Comparison of ENCODE assay signal across 1 cellular context in the genomic region with DNA sequence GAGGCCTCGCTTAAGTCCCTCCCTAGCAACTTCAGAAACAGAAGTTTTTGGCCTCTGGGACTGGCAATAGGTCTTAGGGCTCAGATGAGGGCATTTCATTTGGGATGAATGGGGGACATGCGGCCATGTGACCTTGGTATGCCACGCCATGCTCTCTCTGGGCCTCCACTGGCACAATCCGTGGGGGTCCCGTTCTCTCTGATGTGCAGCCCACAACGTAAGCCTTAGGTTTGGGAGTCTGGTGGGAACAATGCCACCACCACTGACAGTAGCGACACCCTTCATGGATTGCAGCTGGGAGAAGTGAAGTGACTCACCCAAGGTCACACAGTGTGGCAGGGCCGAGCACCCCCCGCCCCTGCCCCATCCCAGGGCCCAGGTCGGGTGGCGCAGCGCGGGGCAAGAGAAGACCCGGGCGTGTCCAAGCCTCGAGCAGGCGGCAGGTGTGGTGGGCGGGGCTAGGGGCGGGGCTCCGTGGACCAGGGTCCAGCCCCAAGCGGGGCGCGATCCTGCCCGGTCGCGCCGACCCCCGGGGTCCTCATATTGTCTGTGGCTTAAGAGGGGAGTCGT.
A peak's percentile ranks its signal among the peaks of the same experiment; 100 is the strongest.
TF ChIP-seq lines count a peak whose summit lies in the region.

No MANE protein-coding gene starts in this region.

TF ChIP-seq in HepG2, 621 proteins besides CTCF, POLR2A, EP300 and RAD21 (continued from another document and continues in another):
- TF ChIP-seq, protein P1, sequence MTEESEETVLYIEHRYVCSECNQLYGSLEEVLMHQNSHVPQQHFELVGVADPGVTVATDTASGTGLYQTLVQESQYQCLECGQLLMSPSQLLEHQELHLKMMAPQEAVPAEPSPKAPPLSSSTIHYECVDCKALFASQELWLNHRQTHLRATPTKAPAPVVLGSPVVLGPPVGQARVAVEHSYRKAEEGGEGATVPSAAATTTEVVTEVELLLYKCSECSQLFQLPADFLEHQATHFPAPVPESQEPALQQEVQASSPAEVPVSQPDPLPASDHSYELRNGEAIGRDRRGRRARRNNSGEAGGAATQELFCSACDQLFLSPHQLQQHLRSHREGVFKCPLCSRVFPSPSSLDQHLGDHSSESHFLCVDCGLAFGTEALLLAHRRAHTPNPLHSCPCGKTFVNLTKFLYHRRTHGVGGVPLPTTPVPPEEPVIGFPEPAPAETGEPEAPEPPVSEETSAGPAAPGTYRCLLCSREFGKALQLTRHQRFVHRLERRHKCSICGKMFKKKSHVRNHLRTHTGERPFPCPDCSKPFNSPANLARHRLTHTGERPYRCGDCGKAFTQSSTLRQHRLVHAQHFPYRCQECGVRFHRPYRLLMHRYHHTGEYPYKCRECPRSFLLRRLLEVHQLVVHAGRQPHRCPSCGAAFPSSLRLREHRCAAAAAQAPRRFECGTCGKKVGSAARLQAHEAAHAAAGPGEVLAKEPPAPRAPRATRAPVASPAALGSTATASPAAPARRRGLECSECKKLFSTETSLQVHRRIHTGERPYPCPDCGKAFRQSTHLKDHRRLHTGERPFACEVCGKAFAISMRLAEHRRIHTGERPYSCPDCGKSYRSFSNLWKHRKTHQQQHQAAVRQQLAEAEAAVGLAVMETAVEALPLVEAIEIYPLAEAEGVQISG (CRISPR knock-in tag; IDR thresholded peaks at IDR 0.05) = no peak
- TF ChIP-seq ZNF143 (CRISPR knock-in tag; IDR thresholded peaks at IDR 0.05) (peak; percentile 61; the same call in 1 of the 2 replicates), MED1 (CRISPR knock-in tag; IDR thresholded peaks at IDR 0.05) (no peak; the same call in 1 of the 2 replicates), HMG20A (CRISPR knock-in tag; IDR thresholded peaks at IDR 0.05; ENCODE audit: borderline replicate concordance) (no peak), HNRNPLL (IDR thresholded peaks at IDR 0.05; ENCODE audit: low read depth, low read length, poor library complexity, severe bottlenecking) (no peak), MAF1 (CRISPR knock-in tag; IDR thresholded peaks at IDR 0.05; ENCODE audit: borderline replicate concordance) (0 out of 2 replicates have a peak, but pooled peaks have one; percentile 66), TGIF2 (CRISPR knock-in tag; IDR thresholded peaks at IDR 0.05) (peak; percentile 29; the same call in 1 of the 2 replicates), PHF5A (CRISPR knock-in tag; IDR thresholded peaks at IDR 0.05; ENCODE audit: low read depth, unreplicated experiment) (peak; percentile 4), ZBTB1 (CRISPR knock-in tag; IDR thresholded peaks at IDR 0.05; ENCODE audit: borderline replicate concordance) (no peak), RXRB (CRISPR knock-in tag; IDR thresholded peaks at IDR 0.05; ENCODE audit: borderline replicate concordance) (no peak), KDM5B (CRISPR knock-in tag; IDR thresholded peaks at IDR 0.05; ENCODE audit: borderline replicate concordance) (0 out of 2 replicates have a peak, but pooled peaks have one; percentile 3), ISX (CRISPR knock-in tag; conservative IDR thresholded peaks at IDR 0.05) (no peak; the same call in 1 of the 2 replicates), FOSL1 (CRISPR knock-in tag; IDR thresholded peaks at IDR 0.05; ENCODE audit: borderline replicate concordance) (peak; percentile 77), ZNF343 (CRISPR knock-in tag; IDR thresholded peaks at IDR 0.05) (peak; percentile 27; the same call in 1 of the 2 replicates), CHCHD3 (CRISPR knock-in tag; IDR thresholded peaks at IDR 0.05) (no peak), ZNF121 (CRISPR knock-in tag; IDR thresholded peaks at IDR 0.05) (no peak; the same call in none of the 2 replicates), CBX5 (CRISPR knock-in tag; IDR thresholded peaks at IDR 0.05; ENCODE audit: borderline replicate concordance) (no peak), ZNF234 (CRISPR knock-in tag; conservative IDR thresholded peaks at IDR 0.05) (peak; percentile 70), NR2F6 (IDR thresholded peaks at IDR 0.05) (no peak), NR2F6 (CRISPR knock-in tag; IDR thresholded peaks at IDR 0.05) (0 out of 2 replicates have a peak, but pooled peaks have one; percentile 49), KLF16 (CRISPR knock-in tag; IDR thresholded peaks at IDR 0.05) (no peak; a peak in 1 of 4 replicates), ZNF260 (CRISPR knock-in tag; IDR thresholded peaks at IDR 0.05; ENCODE audit: borderline replicate concordance, low read depth) (no peak), CHD2 (IDR thresholded peaks at IDR 0.05; ENCODE audit: low read depth, low read length) (no peak), ZNF337 (CRISPR knock-in tag; IDR thresholded peaks at IDR 0.05; ENCODE audit: borderline replicate concordance, low read depth) (peak; percentile 84; the same call in 1 of the 2 replicates), FOSL2 (CRISPR knock-in tag; IDR thresholded peaks at IDR 0.05) (peak; percentile 97), PAWR (CRISPR knock-in tag; IDR thresholded peaks at IDR 0.05; ENCODE audit: borderline replicate concordance) (no peak), ZNF607 (CRISPR knock-in tag; IDR thresholded peaks at IDR 0.05; ENCODE audit: borderline replicate concordance) (peak; percentile 13; the same call in 1 of the 2 replicates), HDAC2 (CRISPR knock-in tag; IDR thresholded peaks at IDR 0.05) (peak; percentile 55; the same call in 1 of the 2 replicates), MIXL1 (CRISPR knock-in tag; IDR thresholded peaks at IDR 0.05) (no peak), ZNF652 (CRISPR knock-in tag; IDR thresholded peaks at IDR 0.05; ENCODE audit: borderline replicate concordance, low read depth) (no peak), RBAK (CRISPR knock-in tag; IDR thresholded peaks at IDR 0.05) (no peak), KLF11 (CRISPR knock-in tag; IDR thresholded peaks at IDR 0.05) (no peak; the same call in 1 of the 2 replicates), ZFP90 (CRISPR knock-in tag; IDR thresholded peaks at IDR 0.05; ENCODE audit: borderline replicate concordance) (peak; percentile 87), ZNF10 (CRISPR knock-in tag; IDR thresholded peaks at IDR 0.05; ENCODE audit: borderline replicate concordance, low read depth) (no peak), KDM1A (CRISPR knock-in tag; IDR thresholded peaks at IDR 0.05) (peak; percentile 95; the same call in 1 of the 2 replicates), ZNF570 (CRISPR knock-in tag; IDR thresholded peaks at IDR 0.05; ENCODE audit: borderline replicate concordance) (no peak), ISL2 (CRISPR knock-in tag; IDR thresholded peaks at IDR 0.05) (peak; percentile 51; the same call in 1 of the 2 replicates), THYN1 (CRISPR knock-in tag; IDR thresholded peaks at IDR 0.05; ENCODE audit: borderline replicate concordance, low read depth) (peak; percentile 23), SP1 (IDR thresholded peaks at IDR 0.05) (no peak), SP1 (CRISPR knock-in tag; IDR thresholded peaks at IDR 0.05) (peak; percentile 67), PTBP1 (IDR thresholded peaks at IDR 0.05; ENCODE audit: low read depth, low read length, poor library complexity, severe bottlenecking) (peak; percentile 65), HNRNPK (IDR thresholded peaks at IDR 0.05; ENCODE audit: low read depth, low read length, poor library complexity, severe bottlenecking) (no peak), HDAC6 (IDR thresholded peaks at IDR 0.05; ENCODE audit: low read depth, low read length) (no peak), SNAI1 (CRISPR knock-in tag; IDR thresholded peaks at IDR 0.05; ENCODE audit: borderline replicate concordance) (peak; percentile 88; the same call in 1 of the 2 replicates), ZNF550 (CRISPR knock-in tag; IDR thresholded peaks at IDR 0.05; ENCODE audit: borderline replicate concordance) (no peak), ZC3H13 (CRISPR knock-in tag; IDR thresholded peaks at IDR 0.05) (0 out of 2 replicates have a peak, but pooled peaks have one; percentile 50), RCOR2 (CRISPR knock-in tag; IDR thresholded peaks at IDR 0.05) (peak; percentile 46; the same call in 1 of the 2 replicates), ELF4 (CRISPR knock-in tag; IDR thresholded peaks at IDR 0.05; ENCODE audit: borderline replicate concordance) (no peak)
- TF ChIP-seq, protein P2, sequence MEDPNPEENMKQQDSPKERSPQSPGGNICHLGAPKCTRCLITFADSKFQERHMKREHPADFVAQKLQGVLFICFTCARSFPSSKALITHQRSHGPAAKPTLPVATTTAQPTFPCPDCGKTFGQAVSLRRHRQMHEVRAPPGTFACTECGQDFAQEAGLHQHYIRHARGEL (CRISPR knock-in tag; IDR thresholded peaks at IDR 0.05) = no peak
- TF ChIP-seq, protein P3, sequence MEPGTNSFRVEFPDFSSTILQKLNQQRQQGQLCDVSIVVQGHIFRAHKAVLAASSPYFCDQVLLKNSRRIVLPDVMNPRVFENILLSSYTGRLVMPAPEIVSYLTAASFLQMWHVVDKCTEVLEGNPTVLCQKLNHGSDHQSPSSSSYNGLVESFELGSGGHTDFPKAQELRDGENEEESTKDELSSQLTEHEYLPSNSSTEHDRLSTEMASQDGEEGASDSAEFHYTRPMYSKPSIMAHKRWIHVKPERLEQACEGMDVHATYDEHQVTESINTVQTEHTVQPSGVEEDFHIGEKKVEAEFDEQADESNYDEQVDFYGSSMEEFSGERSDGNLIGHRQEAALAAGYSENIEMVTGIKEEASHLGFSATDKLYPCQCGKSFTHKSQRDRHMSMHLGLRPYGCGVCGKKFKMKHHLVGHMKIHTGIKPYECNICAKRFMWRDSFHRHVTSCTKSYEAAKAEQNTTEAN (CRISPR knock-in tag; conservative IDR thresholded peaks at IDR 0.05) = peak; percentile 59; the same call in 1 of the 2 replicates
- TF ChIP-seq, protein P4, sequence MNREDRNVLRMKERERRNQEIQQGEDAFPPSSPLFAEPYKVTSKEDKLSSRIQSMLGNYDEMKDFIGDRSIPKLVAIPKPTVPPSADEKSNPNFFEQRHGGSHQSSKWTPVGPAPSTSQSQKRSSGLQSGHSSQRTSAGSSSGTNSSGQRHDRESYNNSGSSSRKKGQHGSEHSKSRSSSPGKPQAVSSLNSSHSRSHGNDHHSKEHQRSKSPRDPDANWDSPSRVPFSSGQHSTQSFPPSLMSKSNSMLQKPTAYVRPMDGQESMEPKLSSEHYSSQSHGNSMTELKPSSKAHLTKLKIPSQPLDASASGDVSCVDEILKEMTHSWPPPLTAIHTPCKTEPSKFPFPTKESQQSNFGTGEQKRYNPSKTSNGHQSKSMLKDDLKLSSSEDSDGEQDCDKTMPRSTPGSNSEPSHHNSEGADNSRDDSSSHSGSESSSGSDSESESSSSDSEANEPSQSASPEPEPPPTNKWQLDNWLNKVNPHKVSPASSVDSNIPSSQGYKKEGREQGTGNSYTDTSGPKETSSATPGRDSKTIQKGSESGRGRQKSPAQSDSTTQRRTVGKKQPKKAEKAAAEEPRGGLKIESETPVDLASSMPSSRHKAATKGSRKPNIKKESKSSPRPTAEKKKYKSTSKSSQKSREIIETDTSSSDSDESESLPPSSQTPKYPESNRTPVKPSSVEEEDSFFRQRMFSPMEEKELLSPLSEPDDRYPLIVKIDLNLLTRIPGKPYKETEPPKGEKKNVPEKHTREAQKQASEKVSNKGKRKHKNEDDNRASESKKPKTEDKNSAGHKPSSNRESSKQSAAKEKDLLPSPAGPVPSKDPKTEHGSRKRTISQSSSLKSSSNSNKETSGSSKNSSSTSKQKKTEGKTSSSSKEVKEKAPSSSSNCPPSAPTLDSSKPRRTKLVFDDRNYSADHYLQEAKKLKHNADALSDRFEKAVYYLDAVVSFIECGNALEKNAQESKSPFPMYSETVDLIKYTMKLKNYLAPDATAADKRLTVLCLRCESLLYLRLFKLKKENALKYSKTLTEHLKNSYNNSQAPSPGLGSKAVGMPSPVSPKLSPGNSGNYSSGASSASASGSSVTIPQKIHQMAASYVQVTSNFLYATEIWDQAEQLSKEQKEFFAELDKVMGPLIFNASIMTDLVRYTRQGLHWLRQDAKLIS (CRISPR knock-in tag; IDR thresholded peaks at IDR 0.05) = no peak; the same call in 1 of the 2 replicates
- TF ChIP-seq, protein P5, sequence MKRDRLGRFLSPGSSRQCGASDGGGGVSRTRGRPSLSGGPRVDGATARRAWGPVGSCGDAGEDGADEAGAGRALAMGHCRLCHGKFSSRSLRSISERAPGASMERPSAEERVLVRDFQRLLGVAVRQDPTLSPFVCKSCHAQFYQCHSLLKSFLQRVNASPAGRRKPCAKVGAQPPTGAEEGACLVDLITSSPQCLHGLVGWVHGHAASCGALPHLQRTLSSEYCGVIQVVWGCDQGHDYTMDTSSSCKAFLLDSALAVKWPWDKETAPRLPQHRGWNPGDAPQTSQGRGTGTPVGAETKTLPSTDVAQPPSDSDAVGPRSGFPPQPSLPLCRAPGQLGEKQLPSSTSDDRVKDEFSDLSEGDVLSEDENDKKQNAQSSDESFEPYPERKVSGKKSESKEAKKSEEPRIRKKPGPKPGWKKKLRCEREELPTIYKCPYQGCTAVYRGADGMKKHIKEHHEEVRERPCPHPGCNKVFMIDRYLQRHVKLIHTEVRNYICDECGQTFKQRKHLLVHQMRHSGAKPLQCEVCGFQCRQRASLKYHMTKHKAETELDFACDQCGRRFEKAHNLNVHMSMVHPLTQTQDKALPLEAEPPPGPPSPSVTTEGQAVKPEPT (CRISPR knock-in tag; IDR thresholded peaks at IDR 0.05; ENCODE audit: low read depth) = no peak; the same call in 1 of the 2 replicates
- TF ChIP-seq, protein P6, sequence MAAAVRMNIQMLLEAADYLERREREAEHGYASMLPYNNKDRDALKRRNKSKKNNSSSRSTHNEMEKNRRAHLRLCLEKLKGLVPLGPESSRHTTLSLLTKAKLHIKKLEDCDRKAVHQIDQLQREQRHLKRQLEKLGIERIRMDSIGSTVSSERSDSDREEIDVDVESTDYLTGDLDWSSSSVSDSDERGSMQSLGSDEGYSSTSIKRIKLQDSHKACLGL (CRISPR knock-in tag; IDR thresholded peaks at IDR 0.05) = peak; percentile 22; the same call in 1 of the 2 replicates
- TF ChIP-seq, protein P7, sequence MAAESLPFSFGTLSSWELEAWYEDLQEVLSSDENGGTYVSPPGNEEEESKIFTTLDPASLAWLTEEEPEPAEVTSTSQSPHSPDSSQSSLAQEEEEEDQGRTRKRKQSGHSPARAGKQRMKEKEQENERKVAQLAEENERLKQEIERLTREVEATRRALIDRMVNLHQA (CRISPR knock-in tag; IDR thresholded peaks at IDR 0.05) = no peak
- TF ChIP-seq, protein P8, sequence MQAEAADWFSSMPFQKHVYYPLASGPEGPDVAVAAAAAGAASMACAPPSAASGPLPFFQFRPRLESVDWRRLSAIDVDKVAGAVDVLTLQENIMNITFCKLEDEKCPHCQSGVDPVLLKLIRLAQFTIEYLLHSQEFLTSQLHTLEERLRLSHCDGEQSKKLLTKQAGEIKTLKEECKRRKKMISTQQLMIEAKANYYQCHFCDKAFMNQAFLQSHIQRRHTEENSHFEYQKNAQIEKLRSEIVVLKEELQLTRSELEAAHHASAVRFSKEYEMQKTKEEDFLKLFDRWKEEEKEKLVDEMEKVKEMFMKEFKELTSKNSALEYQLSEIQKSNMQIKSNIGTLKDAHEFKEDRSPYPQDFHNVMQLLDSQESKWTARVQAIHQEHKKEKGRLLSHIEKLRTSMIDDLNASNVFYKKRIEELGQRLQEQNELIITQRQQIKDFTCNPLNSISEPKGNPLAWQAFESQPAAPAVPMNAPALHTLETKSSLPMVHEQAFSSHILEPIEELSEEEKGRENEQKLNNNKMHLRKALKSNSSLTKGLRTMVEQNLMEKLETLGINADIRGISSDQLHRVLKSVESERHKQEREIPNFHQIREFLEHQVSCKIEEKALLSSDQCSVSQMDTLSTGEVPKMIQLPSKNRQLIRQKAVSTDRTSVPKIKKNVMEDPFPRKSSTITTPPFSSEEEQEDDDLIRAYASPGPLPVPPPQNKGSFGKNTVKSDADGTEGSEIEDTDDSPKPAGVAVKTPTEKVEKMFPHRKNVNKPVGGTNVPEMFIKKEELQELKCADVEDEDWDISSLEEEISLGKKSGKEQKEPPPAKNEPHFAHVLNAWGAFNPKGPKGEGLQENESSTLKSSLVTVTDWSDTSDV (CRISPR knock-in tag; IDR thresholded peaks at IDR 0.05) = peak; percentile 55
- TF ChIP-seq, protein P9, sequence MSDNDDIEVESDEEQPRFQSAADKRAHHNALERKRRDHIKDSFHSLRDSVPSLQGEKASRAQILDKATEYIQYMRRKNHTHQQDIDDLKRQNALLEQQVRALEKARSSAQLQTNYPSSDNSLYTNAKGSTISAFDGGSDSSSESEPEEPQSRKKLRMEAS (IDR thresholded peaks at IDR 0.05) = peak; percentile 37; the same call in 1 of the 2 replicates
